In genomic region chr9:129258124-129258822, GRCh38 we compare ENCODE assay signal across 8 cellular contexts.
A peak's percentile ranks its signal among the peaks of the same experiment; 100 is the strongest.
DNase-seq lines count a peak whose midpoint lies in the region; ATAC-seq lines count a peak whose summit lies in the region.

No MANE protein-coding gene starts in this region.

- H3K4me3 Mint-ChIP-seq in activated T-cell treated with anti-CD3 and anti-CD28 coated beads, Interleukin-2, amount 50 U/mL, for 24 hours: peak overlapping the region; percentile 47

- peaks cover 15% of the 10 kb centered on the region for H3K27me3 Mint-ChIP-seq in activated T-cell treated with anti-CD3 and anti-CD28 coated beads, Interleukin-2, amount 50 U/mL, for 24 hours

- no peak overlapping the region for H3K27ac ChIP-seq in epithelial cell of prostate

- no peak for ATAC-seq in GM21515 (IDR thresholded peaks at IDR 0.05; ENCODE audit: unreplicated experiment)

- no peaks in the 10 kb centered on the region for H3K9me3 Mint-ChIP-seq in activated T-cell treated with anti-CD3 and anti-CD28 coated beads, Interleukin-2, amount 50 U/mL, for 24 hours

- peak; percentile 29 for DNase-seq in SKM-1 treated with dmso at 0.1 percent for 144 hours (lab: John Stamatoyannopoulos, UW; ENCODE audit: unreplicated experiment)
- no peak for DNase-seq in SKM-1 (lab: John Stamatoyannopoulos, UW; ENCODE audit: unreplicated experiment)
- DNase-seq in NCI-H748 treated with DMSO at 0.1 percent for 48 hours (lab: John Stamatoyannopoulos, UW): peak; percentile 69
- DNase-seq in activated T-cell treated with anti-CD3 and anti-CD28 coated beads, Interleukin-2, amount 50 U/mL, for 24 hours: peak; percentile 92
- peak; percentile 29 for DNase-seq in epithelial cell of prostate (ENCODE audit: low read depth, low spot score)
- peak; percentile 82 for DNase-seq in middle frontal gyrus (ENCODE audit: extremely low spot score, low spot score)
- peak; percentile 81 to 82 for DNase-seq in stimulated activated CD8-positive, alpha-beta memory T cell treated with anti-CD3 and anti-CD28 coated beads, Interleukin-15, amount 100 ng/mL, for 4 hours (ENCODE audit: low read depth in 2 of 2)

- peaks cover 34% of the 10 kb centered on the region for H3K4me1 Mint-ChIP-seq in activated T-cell treated with anti-CD3 and anti-CD28 coated beads, Interleukin-2, amount 50 U/mL, for 24 hours (ENCODE audit: low read depth)

- H3K36me3 Mint-ChIP-seq in activated T-cell treated with anti-CD3 and anti-CD28 coated beads, Interleukin-2, amount 50 U/mL, for 24 hours (ENCODE audit: low read depth): no peaks in the 10 kb centered on the region

- H3K27ac Mint-ChIP-seq in activated T-cell treated with anti-CD3 and anti-CD28 coated beads, Interleukin-2, amount 50 U/mL, for 24 hours: no peak overlapping the region
